1 cellular context compared by ENCODE assay signal in the genomic region with DNA sequence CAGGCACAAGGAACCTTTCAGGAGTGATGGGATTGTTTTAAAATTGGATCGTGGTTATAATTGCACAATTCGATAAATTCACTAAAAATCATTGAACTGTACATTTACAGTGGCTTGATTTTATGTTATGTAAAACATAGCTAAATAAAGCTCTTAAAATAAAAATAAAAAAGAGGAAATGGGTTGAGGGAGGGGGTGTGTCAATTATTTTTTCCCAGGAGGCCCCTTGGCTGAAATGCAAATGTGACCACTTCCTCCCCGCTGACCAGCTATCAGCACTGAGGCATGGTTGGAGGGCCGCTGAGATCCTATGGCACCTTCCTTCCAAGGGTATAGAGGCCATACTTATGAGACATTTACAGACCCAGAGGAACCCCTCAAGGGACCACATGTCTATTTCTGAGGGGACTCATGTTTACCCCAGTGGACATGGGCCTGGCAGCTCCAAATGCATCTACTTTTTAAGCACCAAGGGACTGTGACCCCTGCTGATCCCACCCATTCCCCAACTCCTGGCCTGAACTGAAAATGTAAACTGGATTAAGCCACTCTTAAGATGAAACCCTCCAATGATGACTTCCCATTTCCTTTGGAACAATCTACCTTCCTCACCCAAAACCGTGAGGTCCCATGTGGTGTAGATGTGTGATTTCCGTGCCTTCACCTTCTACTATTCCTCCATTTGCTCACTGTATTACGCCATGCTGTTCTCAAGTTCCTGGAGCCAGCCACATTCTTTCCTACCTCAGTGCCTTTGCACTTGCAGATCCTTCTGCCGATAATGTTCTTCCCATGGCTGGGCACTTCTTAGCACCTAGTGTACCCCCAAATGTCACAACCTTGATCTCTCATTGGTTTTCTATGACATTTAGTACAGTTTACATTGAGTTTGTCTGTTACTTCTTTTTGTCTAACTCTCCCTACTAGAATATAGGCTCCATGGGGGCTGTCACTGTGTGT.
TF ChIP-seq lines count a peak whose summit lies in the region.

No MANE protein-coding gene starts in this region.

TF ChIP-seq in GM12878, 131 proteins besides CTCF, POLR2A, EP300 and RAD21 (continued from another document and continues in another):
- TF ChIP-seq, protein P1, sequence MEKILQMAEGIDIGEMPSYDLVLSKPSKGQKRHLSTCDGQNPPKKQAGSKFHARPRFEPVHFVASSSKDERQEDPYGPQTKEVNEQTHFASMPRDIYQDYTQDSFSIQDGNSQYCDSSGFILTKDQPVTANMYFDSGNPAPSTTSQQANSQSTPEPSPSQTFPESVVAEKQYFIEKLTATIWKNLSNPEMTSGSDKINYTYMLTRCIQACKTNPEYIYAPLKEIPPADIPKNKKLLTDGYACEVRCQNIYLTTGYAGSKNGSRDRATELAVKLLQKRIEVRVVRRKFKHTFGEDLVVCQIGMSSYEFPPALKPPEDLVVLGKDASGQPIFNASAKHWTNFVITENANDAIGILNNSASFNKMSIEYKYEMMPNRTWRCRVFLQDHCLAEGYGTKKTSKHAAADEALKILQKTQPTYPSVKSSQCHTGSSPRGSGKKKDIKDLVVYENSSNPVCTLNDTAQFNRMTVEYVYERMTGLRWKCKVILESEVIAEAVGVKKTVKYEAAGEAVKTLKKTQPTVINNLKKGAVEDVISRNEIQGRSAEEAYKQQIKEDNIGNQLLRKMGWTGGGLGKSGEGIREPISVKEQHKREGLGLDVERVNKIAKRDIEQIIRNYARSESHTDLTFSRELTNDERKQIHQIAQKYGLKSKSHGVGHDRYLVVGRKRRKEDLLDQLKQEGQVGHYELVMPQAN (conservative IDR thresholded peaks at IDR 0.05): no peak
- TF ChIP-seq RCOR1 (conservative IDR thresholded peaks at IDR 0.05; ENCODE audit: low read depth, low read length) (0 out of 2 replicates have a peak, but pooled peaks have one; percentile 8), ZNF24 (IDR thresholded peaks at IDR 0.05) (no peak), ASH2L (IDR thresholded peaks at IDR 0.05; ENCODE audit: borderline replicate concordance, low read depth) (no peak), SMARCA5 (IDR thresholded peaks at IDR 0.05) (peak; percentile 93), ZBED1 (IDR thresholded peaks at IDR 0.05; ENCODE audit: borderline replicate concordance) (no peak), FOS (IDR thresholded peaks at IDR 0.05; ENCODE audit: borderline replicate concordance, extremely low read depth, insufficient read length) (no peak), IKZF2 (IDR thresholded peaks at IDR 0.05) (peak; percentile 68 to 87), LARP7 (IDR thresholded peaks at IDR 0.05) (no peak), NBN (IDR thresholded peaks at IDR 0.05) (0 out of 2 replicates have a peak, but pooled peaks have one; percentile 54), SUZ12 (IDR thresholded peaks at IDR 0.05; ENCODE audit: unreplicated experiment) (no peak), MEF2B (IDR thresholded peaks at IDR 0.05; ENCODE audit: partially characterized antibody, poor library complexity, severe bottlenecking) (peak; percentile 93), SMC3 (IDR thresholded peaks at IDR 0.05; ENCODE audit: borderline replicate concordance, low read length) (peak; percentile 5; the same call in 1 of the 2 replicates), GABPA (IDR thresholded peaks at IDR 0.05; ENCODE audit: low read depth) (no peak), EZH2 (IDR thresholded peaks at IDR 0.05; ENCODE audit: borderline replicate concordance, control insufficient read depth, low read depth, low read length) (no peak), STAT3 (IDR thresholded peaks at IDR 0.05; ENCODE audit: low read depth, low read length) (0 out of 2 replicates have a peak, but pooled peaks have one; percentile 57), MEF2A (IDR thresholded peaks at IDR 0.05; ENCODE audit: insufficient read depth, low read depth, low read length) (peak; percentile 93), STAT1 (conservative IDR thresholded peaks at IDR 0.05) (no peak), SMAD5 (IDR thresholded peaks at IDR 0.05; ENCODE audit: low read depth) (no peak), TCF12 (IDR thresholded peaks at IDR 0.05; ENCODE audit: low read depth, low read length) (peak; percentile 66; the same call in 1 of the 2 replicates), KAT2A (conservative IDR thresholded peaks at IDR 0.05; ENCODE audit: control insufficient read depth, low read depth, low read length) (no peak), HDAC2 (IDR thresholded peaks at IDR 0.05) (0 out of 2 replicates have a peak, but pooled peaks have one; percentile 41), EED (IDR thresholded peaks at IDR 0.05; ENCODE audit: low read depth) (peak; percentile 66), IKZF1 (conservative IDR thresholded peaks at IDR 0.05) (peak; percentile 90), RUNX3 (IDR thresholded peaks at IDR 0.05; ENCODE audit: low read length) (no peak), ETV6 (conservative IDR thresholded peaks at IDR 0.05 in 1 of 2, IDR thresholded peaks at IDR 0.05 in 1 of 2; ENCODE audit: borderline replicate concordance in 1 of 2, low read depth in 1 of 2) (no peak), NFXL1 (IDR thresholded peaks at IDR 0.05; ENCODE audit: borderline replicate concordance) (no peak), IRF4 (IDR thresholded peaks at IDR 0.05; ENCODE audit: low read depth, low read length) (peak; percentile 56; the same call in 1 of the 2 replicates), POLR2AphosphoS2 (IDR thresholded peaks at IDR 0.05; ENCODE audit: low read depth, low read length) (0 out of 2 replicates have a peak, but pooled peaks have one; percentile 27), CBX3 (IDR thresholded peaks at IDR 0.05; ENCODE audit: borderline replicate concordance, low read depth) (no peak), ZNF217 (IDR thresholded peaks at IDR 0.05) (peak; percentile 11; the same call in 1 of the 2 replicates), NFIC (IDR thresholded peaks at IDR 0.05; ENCODE audit: low read depth, low read length) (no peak), HDGF (IDR thresholded peaks at IDR 0.05) (peak; percentile 24; the same call in 1 of the 2 replicates), FOXK2 (IDR thresholded peaks at IDR 0.05) (no peak), ESRRA (IDR thresholded peaks at IDR 0.05; ENCODE audit: low read length) (no peak), PBX3 (IDR thresholded peaks at IDR 0.05; ENCODE audit: insufficient replicate concordance, low read depth, low read length) (no peak), CHD1 (IDR thresholded peaks at IDR 0.05; ENCODE audit: low read depth, low read length) (no peak), REST (IDR thresholded peaks at IDR 0.05; ENCODE audit: low read depth, low read length) (peak; percentile 29; the same call in 1 of the 2 replicates), PAX5 (IDR thresholded peaks at IDR 0.05; ENCODE audit: borderline replicate concordance, low read depth, low read length) (peak; percentile 84), SMAD1 (IDR thresholded peaks at IDR 0.05; ENCODE audit: low read depth, partially characterized antibody) (peak; percentile 38), SIN3A (IDR thresholded peaks at IDR 0.05; ENCODE audit: low read depth, low read length) (no peak), PRDM15 (CRISPR knock-in tag; IDR thresholded peaks at IDR 0.05) (no peak), PAX8 (IDR thresholded peaks at IDR 0.05) (no peak), ZNF622 (IDR thresholded peaks at IDR 0.05) (no peak), POLR2AphosphoS5 (IDR thresholded peaks at IDR 0.05; ENCODE audit: low read length) (peak; percentile 68), TBL1XR1 (IDR thresholded peaks at IDR 0.05; ENCODE audit: low read depth, low read length) (peak; percentile 82), KLF5 (IDR thresholded peaks at IDR 0.05; ENCODE audit: partially characterized antibody) (peak; percentile 37), SPI1 (IDR thresholded peaks at IDR 0.05; ENCODE audit: borderline replicate concordance, insufficient read depth, low read depth, low read length) (peak; percentile 98)
- TF ChIP-seq, protein P2, sequence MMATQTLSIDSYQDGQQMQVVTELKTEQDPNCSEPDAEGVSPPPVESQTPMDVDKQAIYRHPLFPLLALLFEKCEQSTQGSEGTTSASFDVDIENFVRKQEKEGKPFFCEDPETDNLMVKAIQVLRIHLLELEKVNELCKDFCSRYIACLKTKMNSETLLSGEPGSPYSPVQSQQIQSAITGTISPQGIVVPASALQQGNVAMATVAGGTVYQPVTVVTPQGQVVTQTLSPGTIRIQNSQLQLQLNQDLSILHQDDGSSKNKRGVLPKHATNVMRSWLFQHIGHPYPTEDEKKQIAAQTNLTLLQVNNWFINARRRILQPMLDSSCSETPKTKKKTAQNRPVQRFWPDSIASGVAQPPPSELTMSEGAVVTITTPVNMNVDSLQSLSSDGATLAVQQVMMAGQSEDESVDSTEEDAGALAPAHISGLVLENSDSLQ (IDR thresholded peaks at IDR 0.05): peak; percentile 84
- TF ChIP-seq, protein P3, sequence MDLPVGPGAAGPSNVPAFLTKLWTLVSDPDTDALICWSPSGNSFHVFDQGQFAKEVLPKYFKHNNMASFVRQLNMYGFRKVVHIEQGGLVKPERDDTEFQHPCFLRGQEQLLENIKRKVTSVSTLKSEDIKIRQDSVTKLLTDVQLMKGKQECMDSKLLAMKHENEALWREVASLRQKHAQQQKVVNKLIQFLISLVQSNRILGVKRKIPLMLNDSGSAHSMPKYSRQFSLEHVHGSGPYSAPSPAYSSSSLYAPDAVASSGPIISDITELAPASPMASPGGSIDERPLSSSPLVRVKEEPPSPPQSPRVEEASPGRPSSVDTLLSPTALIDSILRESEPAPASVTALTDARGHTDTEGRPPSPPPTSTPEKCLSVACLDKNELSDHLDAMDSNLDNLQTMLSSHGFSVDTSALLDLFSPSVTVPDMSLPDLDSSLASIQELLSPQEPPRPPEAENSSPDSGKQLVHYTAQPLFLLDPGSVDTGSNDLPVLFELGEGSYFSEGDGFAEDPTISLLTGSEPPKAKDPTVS (IDR thresholded peaks at IDR 0.05; ENCODE audit: low read depth, low read length): no peak
- TF ChIP-seq, protein P4, sequence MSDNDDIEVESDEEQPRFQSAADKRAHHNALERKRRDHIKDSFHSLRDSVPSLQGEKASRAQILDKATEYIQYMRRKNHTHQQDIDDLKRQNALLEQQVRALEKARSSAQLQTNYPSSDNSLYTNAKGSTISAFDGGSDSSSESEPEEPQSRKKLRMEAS (IDR thresholded peaks at IDR 0.05; ENCODE audit: low read depth, low read length): no peak
- TF ChIP-seq, protein P5, sequence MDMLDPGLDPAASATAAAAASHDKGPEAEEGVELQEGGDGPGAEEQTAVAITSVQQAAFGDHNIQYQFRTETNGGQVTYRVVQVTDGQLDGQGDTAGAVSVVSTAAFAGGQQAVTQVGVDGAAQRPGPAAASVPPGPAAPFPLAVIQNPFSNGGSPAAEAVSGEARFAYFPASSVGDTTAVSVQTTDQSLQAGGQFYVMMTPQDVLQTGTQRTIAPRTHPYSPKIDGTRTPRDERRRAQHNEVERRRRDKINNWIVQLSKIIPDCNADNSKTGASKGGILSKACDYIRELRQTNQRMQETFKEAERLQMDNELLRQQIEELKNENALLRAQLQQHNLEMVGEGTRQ (IDR thresholded peaks at IDR 0.05; ENCODE audit: borderline replicate concordance, low read depth, low read length): no peak
